ENCODE assay signal across 8 cellular contexts in the genomic region with DNA sequence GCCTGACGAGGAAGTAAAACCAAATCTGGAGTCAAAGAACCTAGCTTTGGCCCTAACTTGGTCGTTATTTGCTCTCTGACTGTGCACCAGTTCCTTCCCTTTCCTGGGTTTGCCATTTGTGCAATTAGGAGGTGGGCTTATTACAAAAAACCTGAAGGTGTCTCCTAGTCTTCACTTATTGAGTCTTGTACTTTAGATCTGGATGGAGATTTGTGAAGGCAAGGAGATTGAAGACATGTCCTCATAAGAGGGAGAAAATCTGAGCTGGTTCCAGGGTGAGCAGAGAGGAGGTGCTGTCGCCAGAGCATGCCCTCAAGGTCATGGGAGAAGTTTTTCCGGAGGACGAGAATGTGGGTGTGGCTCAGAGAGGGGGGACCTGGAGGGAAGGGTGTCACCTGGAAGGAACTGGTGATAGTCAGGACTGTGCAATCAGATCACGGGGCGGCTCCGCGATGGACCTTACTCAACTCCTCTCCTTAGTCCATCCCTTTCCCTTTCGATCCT. TPM values are rescaled to one million over a fixed set of nuclear protein-coding genes. Genes with fewer than 3 reads are reported as not detected.
A peak's percentile ranks its signal among the peaks of the same experiment; 100 is the strongest.
DNase-seq lines count a peak whose midpoint lies in the region; ATAC-seq and TF ChIP-seq lines count a peak whose summit lies in the region.

No MANE protein-coding gene starts in this region.

- no peak overlapping the region for H2AK5ac ChIP-seq in neuronal stem cell (ENCODE audit: low read depth, low read length)

- no peaks in the 10 kb centered on the region for H3K9me3 Mint-ChIP-seq in Caco-2 (ENCODE audit: unreplicated experiment)
- no peaks in the 10 kb centered on the region for H3K9me3 Mint-ChIP-seq in dendritic cell treated with granulocyte-macrophage colony-stimulating factor and Interleukin-4, amounts not matched to agents 40 ng/mL and 50 ng/mL, for 4 days

- H3K4ac ChIP-seq in neuronal stem cell (ENCODE audit: low read length), result no peak overlapping the region

- H3K14ac ChIP-seq in neuronal stem cell (ENCODE audit: low read length), result no peak overlapping the region

- H3K27me3 Mint-ChIP-seq in Caco-2 (ENCODE audit: insufficient read depth, unreplicated experiment), result no peaks in the 10 kb centered on the region
- peaks cover 9% of the 10 kb centered on the region for H3K27me3 Mint-ChIP-seq in dendritic cell treated with granulocyte-macrophage colony-stimulating factor and Interleukin-4, amounts not matched to agents 40 ng/mL and 50 ng/mL, for 4 days

- H3K18ac ChIP-seq in neuronal stem cell (ENCODE audit: low read length), result no peak overlapping the region

- no peaks in the 10 kb centered on the region for H3K79me1 ChIP-seq in neuronal stem cell (ENCODE audit: low read depth, low read length)

- H3K4me1 ChIP-seq in Caco-2 (peaks cover 33% of the 10 kb centered on the region), neuronal stem cell (ENCODE audit: control insufficient read depth in 2 of 2, insufficient read depth in 1 of 2, low read depth in 1 of 2, low read length in 2 of 2) (peaks cover 14 to 18% of the 10 kb centered on the region in 2 donors)

- peak in 1 of 2 experiments; percentile 83 for TF ChIP-seq CTCF in Caco-2 (IDR thresholded peaks at IDR 0.05; ENCODE audit: insufficient read depth in 1 of 2, low read depth in 1 of 2, low read length in 1 of 2, severe bottlenecking in 1 of 2, unreplicated experiment in 1 of 2)
- no peak for TF ChIP-seq CTCF in LNCaP clone FGC (IDR thresholded peaks at IDR 0.05; ENCODE audit: control insufficient read depth, extremely low read depth, insufficient read depth)

- peak overlapping the region; percentile 86 for H3K4me3 Mint-ChIP-seq in Caco-2 (ENCODE audit: unreplicated experiment)
- peak overlapping the region; percentile 99 for H3K4me3 Mint-ChIP-seq in dendritic cell treated with granulocyte-macrophage colony-stimulating factor and Interleukin-4, amounts not matched to agents 40 ng/mL and 50 ng/mL, for 4 days

- DNase-seq in Caco-2 (no peak), LNCaP clone FGC (ENCODE audit: low read depth) (no peak), neuronal stem cell (ENCODE audit: low spot score) (no peak), NCI-H146 (lab: John Stamatoyannopoulos, UW) (no peak), ecto neural progenitor cell (ENCODE audit: low spot score) (no peak)

- H2BK5ac ChIP-seq in neuronal stem cell (ENCODE audit: low read length), result no peak overlapping the region

- H3K27ac Mint-ChIP-seq in Caco-2 (ENCODE audit: unreplicated experiment), result peak overlapping the region; percentile 84
- peak overlapping the region; percentile 97 for H3K27ac Mint-ChIP-seq in dendritic cell treated with granulocyte-macrophage colony-stimulating factor and Interleukin-4, amounts not matched to agents 40 ng/mL and 50 ng/mL, for 4 days

- H3K9ac ChIP-seq in neuronal stem cell (ENCODE audit: low read depth, low read length, poor library complexity), result no peak overlapping the region

- no peak overlapping the region for H2BK12ac ChIP-seq in neuronal stem cell (ENCODE audit: low read length)

- no peak overlapping the region for H2BK120ac ChIP-seq in neuronal stem cell (ENCODE audit: low read depth, low read length)

- BruUV-seq in Caco-2 (replicated peaks; lab: Mats Ljungman, UMichigan), result no TSS peak

- peaks cover 54% of the 10 kb centered on the region for H3K4me1 Mint-ChIP-seq in Caco-2 (ENCODE audit: low read depth, unreplicated experiment)
- peaks cover 64% of the 10 kb centered on the region for H3K4me1 Mint-ChIP-seq in dendritic cell treated with granulocyte-macrophage colony-stimulating factor and Interleukin-4, amounts not matched to agents 40 ng/mL and 50 ng/mL, for 4 days (ENCODE audit: low read depth)

- H3K27me3 ChIP-seq in Caco-2 (replicated peaks; ENCODE audit: control insufficient read depth, insufficient read depth, low read length) (no peaks in the 10 kb centered on the region), neuronal stem cell (ENCODE audit: control insufficient read depth in 3 of 3, insufficient read depth in 3 of 3, low read depth in 1 of 3, low read length in 3 of 3) (peaks cover 0 to 6% (median 0%) of the 10 kb centered on the region in 3 experiments)

- intact Hi-C loops in Caco-2 (cut with micrococcal nuclease; ENCODE audit: unreplicated experiment), result loop anchor here (1.0 to 5.0 kb wide), 10 partner anchors 29 to 1077 kb away; a partner anchor contains a TSS
- intact Hi-C loops in dendritic cell treated with granulocyte-macrophage colony-stimulating factor and Interleukin-4, amounts not matched to agents 40 ng/mL and 50 ng/mL, for 4 days (cut with micrococcal nuclease), result loop anchor here (2.0 kb wide), 1 partner anchor 51 kb away; a partner anchor contains a TSS

- H3K4me2 ChIP-seq in neuronal stem cell (ENCODE audit: insufficient read depth, low read length, poor library complexity, severe bottlenecking), result peak overlapping the region; percentile 34

- no peak for ATAC-seq in HG03045 (IDR thresholded peaks at IDR 0.05; ENCODE audit: unreplicated experiment)
- ATAC-seq in GM19452 (IDR thresholded peaks at IDR 0.05; ENCODE audit: unreplicated experiment), result no peak

- H3K4me3 ChIP-seq in Caco-2 (ENCODE audit: low read depth, low read length) (peak overlapping the region; percentile 71), LNCaP clone FGC (ENCODE audit: low read depth, low read length) (peak overlapping the region; percentile 34), neuronal stem cell (ENCODE audit: low read length in 2 of 2) (peak overlapping the region; percentile 57 to 61)

- peaks cover 22% of the 10 kb centered on the region for H3K36me3 Mint-ChIP-seq in Caco-2 (ENCODE audit: insufficient read depth, unreplicated experiment)
- H3K36me3 Mint-ChIP-seq in dendritic cell treated with granulocyte-macrophage colony-stimulating factor and Interleukin-4, amounts not matched to agents 40 ng/mL and 50 ng/mL, for 4 days (ENCODE audit: low read depth), result peaks cover 15% of the 10 kb centered on the region

- no peak overlapping the region for H2BK15ac ChIP-seq in neuronal stem cell (ENCODE audit: low read length)

- H3K23ac ChIP-seq in neuronal stem cell (ENCODE audit: low read depth, low read length, poor library complexity), result no peak overlapping the region

- POLR2A ChIA-PET in Caco-2 (lab: Charles Lee), result interaction anchor here (0.5 to 4.0 kb wide), 14 partner anchors 13 to 1011 kb away, joined by 3 to 86 read pairs (median 4); a partner anchor contains a TSS

- peak overlapping the region; percentile 14 for H3K27ac ChIP-seq in neuronal stem cell (replicated peaks; ENCODE audit: low read length)

- H3K9me3 ChIP-seq in Caco-2 (no peaks in the 10 kb centered on the region), neuronal stem cell (replicated peaks in 1 of 2; ENCODE audit: control insufficient read depth in 2 of 2, insufficient read depth in 1 of 2, low read depth in 1 of 2, low read length in 2 of 2) (no peaks in the 10 kb centered on the region)

- no peaks in the 10 kb centered on the region for H3K36me3 ChIP-seq in Caco-2 (ENCODE audit: control insufficient read depth, insufficient read depth, low read length)
- peaks cover 0 to 4% of the 10 kb centered on the region in 2 donors for H3K36me3 ChIP-seq in neuronal stem cell (replicated peaks in 1 of 2; ENCODE audit: control insufficient read depth in 2 of 2, insufficient read depth in 2 of 2, low read length in 2 of 2)

- H4K8ac ChIP-seq in neuronal stem cell (ENCODE audit: low read depth, low read length), result no peak overlapping the region

- peak overlapping the region; percentile 96 for H2AFZ ChIP-seq in neuronal stem cell (ENCODE audit: low read length)

- CTCF ChIA-PET in Caco-2 (lab: Charles Lee), result interaction anchor here (0.6 to 7.1 kb wide), 26 partner anchors 13 to 1765 kb away, joined by 3 to 331 read pairs (median 4); a partner anchor contains a TSS

- WGBS in neuronal stem cell (ENCODE audit: extremely low coverage in 2 of 2, insufficient read length in 2 of 2, insufficient replicate concordance in 1 of 2), 2 donors, result no CpG with 5 or more reads among the region's 10 CpGs

- no peak overlapping the region for H4K91ac ChIP-seq in neuronal stem cell (ENCODE audit: low read depth, low read length, poor library complexity)

RNA-seq across cellular contexts. Expression of a gene that starts 0.7 kb away (rescaled TPM):
- total RNA-seq in Caco-2 (2022), result 64.5 and 76.0 TPM in 2 replicates
- polyA plus RNA-seq in neuronal stem cell (2013, experiment 1 of 2), result 31.8 TPM
- polyA plus RNA-seq in neuronal stem cell (2013, experiment 2 of 2), result 32.1 TPM

RNA-seq across cellular contexts. Expression of a gene that starts 3.1 kb away (rescaled TPM):
- total RNA-seq in Caco-2 (2022), result 42.0 and 46.2 TPM in 2 replicates
- 16.8 TPM for polyA plus RNA-seq in neuronal stem cell (2013, experiment 1 of 2)
- 17.9 TPM for polyA plus RNA-seq in neuronal stem cell (2013, experiment 2 of 2)

RNA-seq across cellular contexts. Expression of a gene that starts 50.3 kb away (rescaled TPM):
- total RNA-seq in Caco-2 (2022), result 65.1 and 72.7 TPM in 2 replicates
- 34.3 TPM for polyA plus RNA-seq in neuronal stem cell (2013, experiment 1 of 2)
- polyA plus RNA-seq in neuronal stem cell (2013, experiment 2 of 2), result 34.6 TPM
